Comparison of ENCODE assay signal across 8 cellular contexts in the genomic region with DNA sequence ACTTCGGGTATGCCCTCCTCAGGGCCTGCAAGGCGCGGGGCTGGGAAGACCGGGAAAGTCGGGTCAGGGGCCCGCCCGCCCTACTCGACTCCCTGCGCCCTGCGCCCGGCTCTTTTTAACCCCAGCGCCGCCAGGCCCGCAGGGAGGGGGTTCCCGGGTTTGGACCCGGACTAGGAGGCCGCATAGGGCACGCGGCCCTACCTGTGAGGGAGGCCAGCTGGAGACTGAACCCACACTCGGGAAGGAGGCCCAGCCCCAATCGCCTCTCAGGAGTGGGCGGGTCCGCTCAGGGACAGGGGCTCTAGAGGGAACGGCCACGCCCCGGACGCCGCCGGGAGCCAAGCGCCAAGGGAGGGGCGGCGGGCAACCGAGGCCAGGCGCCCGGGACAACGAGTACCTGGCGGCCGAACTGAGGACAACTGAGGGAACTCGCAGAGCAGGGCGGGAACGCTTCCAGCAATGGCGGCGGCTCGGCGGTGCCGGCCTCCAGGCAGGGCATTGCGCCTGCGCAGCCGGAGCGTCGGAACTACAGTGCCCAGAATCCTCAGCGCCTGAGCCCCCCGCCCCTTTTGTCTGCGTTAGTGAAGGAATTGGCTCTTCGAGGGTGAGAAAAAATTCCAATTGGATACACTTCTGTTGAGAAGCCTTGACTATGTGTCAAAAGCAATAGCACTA. TPM values are rescaled to one million over a fixed set of nuclear protein-coding genes. Genes with fewer than 3 reads are reported as not detected.
DNase-seq lines count a peak whose midpoint lies in the region; ATAC-seq and TF ChIP-seq lines count a peak whose summit lies in the region.

TSS of gene ZNF624 (minus strand) at position 484 of the 675 bp plus-strand sequence.

- ATAC-seq in HG03378 (IDR thresholded peaks at IDR 0.05; ENCODE audit: unreplicated experiment) = peak; percentile 85

- H3K36me3 ChIP-seq in colonic mucosa = no peaks in the 10 kb centered on the region

- intact Hi-C loops in colonic mucosa (cut with DNase I) = no loop called here

- H3K9me3 ChIP-seq in colonic mucosa = no peaks in the 10 kb centered on the region

- H3K4me3 ChIP-seq in colonic mucosa = peak within 1 kb of the TSS; percentile 60

- no peaks in the 10 kb centered on the region for H3K4me1 ChIP-seq in colonic mucosa

- peak; percentile 81 for TF ChIP-seq POLR2A in GM19099 (IDR thresholded peaks at IDR 0.05; ENCODE audit: extremely low read depth, insufficient read length, low read depth)

- no peak for TF ChIP-seq CTCF in colonic mucosa (IDR thresholded peaks at IDR 0.05)

- peak within 1 kb of the TSS; percentile 63 to 86 for H3K9ac ChIP-seq in colonic mucosa (ENCODE audit: low read depth in 2 of 2, low read length in 2 of 2)

- H3K27me3 ChIP-seq in colonic mucosa = peaks cover 5% of the 10 kb centered on the region

- DNase-seq in Ammon's horn (ENCODE audit: low spot score) = peak; percentile 92
- peak; percentile 89 for DNase-seq in NCI-H460 (ENCODE audit: extremely low read depth, low read depth)
- peak; percentile 92 for DNase-seq in activated CD4-positive, alpha-beta T cell treated with anti-CD3 and anti-CD28 coated beads for 48 hours
- peak; percentile 93 for DNase-seq in colonic mucosa
- DNase-seq in kidney tubule cell (ENCODE audit: low spot score) = peak; percentile 94
- DNase-seq in stimulated activated CD4-positive, alpha-beta T cell treated with anti-CD3 and anti-CD28 coated beads, Interleukin-1b, Interleukin-23, amount 100 ng/mL, for 1 hour (ENCODE audit: low read depth in 2 of 2) = peak; percentile 51 to 68

- H3K27ac ChIP-seq in colonic mucosa = peak within 1 kb of the TSS; percentile 86

RNA-seq across cellular contexts. Expression of gene ZNF624, which starts in this region (rescaled TPM):
- 5.3 and 5.4 TPM in 2 replicates for total RNA-seq in NCI-H460 (2014; rRNA removed; shearing (Covaris generic))
- polyA plus RNA-seq in NCI-H460 (2014; cell fraction: nucleus; rRNA removed) = 1.2 and 1.5 TPM in 2 replicates
- total RNA-seq in colonic mucosa = 1 to 10 TPM; 2.4 to 5.8 TPM

Comparison
In these comparisons a context has a peak if more than half of its experiments do, and no peak if none do; other contexts are left out.
1. Peak in every context shown above with its lines: DNase-seq, ATAC-seq, H3K4me3 ChIP-seq and H3K27ac ChIP-seq.